ENCODE assay signal across 29 cellular contexts in the genomic region with DNA sequence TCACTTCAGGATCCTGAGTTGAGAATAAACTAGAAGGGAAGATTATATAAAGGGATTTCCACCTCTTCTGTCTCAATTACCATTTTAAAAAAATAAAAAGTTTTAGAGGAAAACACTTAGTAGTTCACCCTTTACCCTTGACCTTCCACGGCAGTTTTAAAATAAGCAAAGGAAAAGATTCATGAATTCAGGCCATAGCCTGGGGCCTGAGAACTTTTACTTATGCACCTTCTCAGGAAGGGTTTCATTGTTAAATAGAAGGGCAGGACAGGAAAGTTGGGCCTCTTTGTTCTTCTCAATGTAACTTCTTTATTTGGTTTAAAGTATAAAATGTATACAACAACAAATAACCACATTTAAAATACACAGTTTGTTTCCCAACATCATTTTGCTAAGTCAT.
"Had no signal": no experiment of that assay in that cellular context is flagged by ENCODE, and none has a peak within 500 bp of the region (broad histone marks: within the 10 kb centered on the region; RNA-seq: fewer than 3 reads in every experiment).

No MANE protein-coding gene starts in this region.

- FAIRE-seq: pancreas had no signal

- H3K9me3 ChIP-seq: esophagus squamous epithelium, heart right ventricle, mucosa of descending colon, neutrophil, pancreas, spleen, testis, tibial artery had no signal

- ATAC-seq: heart right ventricle; left ventricle myocardium superior; natural killer cell treated with Interleukin-12 subunit alpha and Interleukin-12 subunit beta and Interleukin-15 and Interleukin-18, amount 100 ng/mL, for 72 hours; right cardiac atrium; stimulated activated memory B cell treated with anti-CD40 and anti-IgM and Interleukin-4, amounts not matched to agents 10 μg/mL and 1 μg/mL and 100 μg/mL, for 72 hours; stimulated activated naive CD8-positive, alpha-beta T cell treated with anti-CD3 and anti-CD28 coated beads, Interleukin-15, Interleukin-2, amounts not matched to agents 100 U/mL and 50 U/mL, for 24 hours had no signal

- H3K4me3 ChIP-seq: dorsolateral prefrontal cortex, esophagus squamous epithelium, heart right ventricle, lung, mucosa of descending colon, pancreas, skin epidermis, spleen, testis, tibial artery had no signal

- DNase-seq: cerebellar nuclear complex; cortex of kidney; dorsolateral prefrontal cortex; effector CD4-positive, alpha-beta T cell; endodermal cell; erythroblast; esophagus squamous epithelium; foreskin melanocyte; glutamatergic neuron; heart right ventricle; hippocampal formation; kidney glomerular epithelial cell; left colon; left ventricle myocardium superior; mucosa of descending colon; naive B cell; pancreas; right cardiac atrium; spleen; stimulated activated CD4-positive, alpha-beta T cell treated with anti-CD3 and anti-CD28 coated beads, Interleukin-4, amount 100 ng/mL, for 4 hours; stimulated activated naive CD8-positive, alpha-beta T cell treated with anti-CD3 and anti-CD28 coated beads, Interleukin-15, Interleukin-2, amounts not matched to agents 100 U/mL and 50 U/mL, for 24 hours; substantia nigra; testis; tibial artery had no signal

- H3K27me3 ChIP-seq: dorsolateral prefrontal cortex, esophagus squamous epithelium, heart right ventricle, neutrophil, pancreas, spleen, testis, tibial artery had no signal

- H3K27ac ChIP-seq: neutrophil, pancreas, skin epidermis, spleen, testis, tibial artery had no signal

- H3K4me1 ChIP-seq: pancreas, testis, tibial artery had no signal
